8 cellular contexts compared by ENCODE assay signal in genomic region chr19:32691952-32692726, GRCh38. TPM values are rescaled to one million over a fixed set of nuclear protein-coding genes. Genes with fewer than 3 reads are reported as not detected.
DNase-seq lines count a peak whose midpoint lies in the region; ATAC-seq and TF ChIP-seq lines count a peak whose summit lies in the region.

No MANE protein-coding gene starts in this region.

- H3K4me3 ChIP-seq in BLaER1 treated with 17β-estradiol and CSF1 and Interleukin-3, amounts not matched to agents 10 nM and 100 nM, result peak overlapping the region; percentile 71 to 86 (median 78)
- peak overlapping the region; percentile 44 for H3K4me3 ChIP-seq in neural progenitor cell
- H3K4me3 ChIP-seq in uterus, result peak overlapping the region; percentile 41 to 76

- H2AFZ ChIP-seq in neural progenitor cell (replicated peaks), result peak overlapping the region; percentile 77

- H3K27ac ChIP-seq in BLaER1 treated with 17β-estradiol and CSF1 and Interleukin-3, amounts not matched to agents 10 nM and 100 nM, result peak overlapping the region; percentile 84 to 97 (median 95)
- H3K27ac ChIP-seq in neural progenitor cell (no peak overlapping the region), uterus (peak overlapping the region; percentile 62 to 64)

- peaks cover 16% of the 10 kb centered on the region for H3K4me1 Mint-ChIP-seq in neural progenitor cell

- DNase-seq in OCI-M1 (lab: John Stamatoyannopoulos, UW) (peak; percentile 65), globus pallidus (ENCODE audit: low spot score) (peak; percentile 55), neural progenitor cell (ENCODE audit: low spot score) (peak; percentile 73), uterus (peak in 1 of 2 donors; percentile 35)
- peak; percentile 63 for DNase-seq in activated naive CD4-positive, alpha-beta T cell treated with anti-CD3 and anti-CD28 coated beads, Interleukin-2, amount 50 U/mL, for 16 hours

- peaks cover 10% of the 10 kb centered on the region for H3K9me3 Mint-ChIP-seq in neural progenitor cell

- H3K27me3 ChIP-seq in BLaER1 treated with 17β-estradiol and CSF1 and Interleukin-3, amounts not matched to agents 10 nM and 100 nM, result no peaks in the 10 kb centered on the region
- H3K27me3 ChIP-seq in neural progenitor cell (peaks cover 26% of the 10 kb centered on the region), uterus (no peaks in the 10 kb centered on the region)

- ATAC-seq in GM19023 (IDR thresholded peaks at IDR 0.05; ENCODE audit: unreplicated experiment) (peak; percentile 68), HG03097 (IDR thresholded peaks at IDR 0.05; ENCODE audit: low FRiP score, unreplicated experiment) (peak; percentile 43)

- H3K4me1 ChIP-seq in BLaER1 treated with 17β-estradiol and CSF1 and Interleukin-3, amounts not matched to agents 10 nM and 100 nM, result peaks cover 43 to 81% (median 49%) of the 10 kb centered on the region in 10 experiments
- H3K4me1 ChIP-seq in neural progenitor cell (peaks cover 6% of the 10 kb centered on the region), uterus (peaks cover 0 to 4% of the 10 kb centered on the region in 2 donors)

- no peak for TF ChIP-seq POLR2A in uterus (IDR thresholded peaks at IDR 0.05)

- peaks cover 0 to 35% (median 18%) of the 10 kb centered on the region in 11 experiments; a peak in 13 of 22 replicates for H4K20me1 ChIP-seq in BLaER1 treated with 17β-estradiol and CSF1 and Interleukin-3, amounts not matched to agents 10 nM and 100 nM
- H4K20me1 ChIP-seq in neural progenitor cell (ENCODE audit: low read depth), result no peaks in the 10 kb centered on the region

- no peaks in the 10 kb centered on the region for H3F3A ChIP-seq in neural progenitor cell (ENCODE audit: low read depth)

- peak overlapping the region; percentile 88 to 98 (median 93) for H3K4me2 ChIP-seq in BLaER1 treated with 17β-estradiol and CSF1 and Interleukin-3, amounts not matched to agents 10 nM and 100 nM
- peak overlapping the region; percentile 72 for H3K4me2 ChIP-seq in neural progenitor cell

- H3K36me3 ChIP-seq in BLaER1 treated with 17β-estradiol and CSF1 and Interleukin-3, amounts not matched to agents 10 nM and 100 nM, result peaks cover 0 to 42% (median 39%) of the 10 kb centered on the region in 11 experiments; a peak in 20 of 22 replicates
- H3K36me3 ChIP-seq in neural progenitor cell (no peaks in the 10 kb centered on the region), uterus (no peaks in the 10 kb centered on the region)

- TF ChIP-seq CTCF in neural progenitor cell (IDR thresholded peaks at IDR 0.05), result no peak
- TF ChIP-seq CTCF in uterus (IDR thresholded peaks at IDR 0.05), result no peak

- intact Hi-C loops in uterus (cut with DNase I; ENCODE audit: low total_unique reads), result no loop called here

- no peak overlapping the region for H3K27ac Mint-ChIP-seq in neural progenitor cell

- H3K4me3 Mint-ChIP-seq in neural progenitor cell, result peak overlapping the region; percentile 82

- peak overlapping the region; percentile 89 to 96 (median 94) for H3K9ac ChIP-seq in BLaER1 treated with 17β-estradiol and CSF1 and Interleukin-3, amounts not matched to agents 10 nM and 100 nM
- H3K9ac ChIP-seq in neural progenitor cell, result no peak overlapping the region

- peaks cover 6% of the 10 kb centered on the region for H3K36me3 Mint-ChIP-seq in neural progenitor cell

- peaks cover 22% of the 10 kb centered on the region for H3K27me3 Mint-ChIP-seq in neural progenitor cell (ENCODE audit: insufficient read depth, low read depth)

- peaks cover 11% of the 10 kb centered on the region for H3K79me2 ChIP-seq in neural progenitor cell (ENCODE audit: low read depth)

- peaks cover 0 to 42% (median 39%) of the 10 kb centered on the region in 11 experiments; a peak in 20 of 22 replicates for H3K9me3 ChIP-seq in BLaER1 treated with 17β-estradiol and CSF1 and Interleukin-3, amounts not matched to agents 10 nM and 100 nM (replicated peaks in 1 of 11)
- H3K9me3 ChIP-seq in neural progenitor cell (ENCODE audit: low read depth) (no peaks in the 10 kb centered on the region), uterus (no peaks in the 10 kb centered on the region)

RNA-seq across cellular contexts. Expression of gene NUDT19, which starts 0.5 kb away (rescaled TPM):
- 4.1 and 4.4 TPM in 2 replicates for total RNA-seq in neural progenitor cell (ENCODE audit: low replicate concordance)
- total RNA-seq in uterus, result 1 to 10 TPM in 3 of 4 donors, not detected in 1; 1.3 to 8.4 (median 5.9) TPM

RNA-seq across cellular contexts. Expression of gene RGS9BP, which starts 16.5 kb away (rescaled TPM):
- total RNA-seq in neural progenitor cell (ENCODE audit: low replicate concordance), result 0.28 TPM in 1 of 2 replicates, not detected in the other
- total RNA-seq in uterus, result under 1 TPM in 2 of 4 donors, not detected in 2; 0.29 to 0.62 TPM

RNA-seq across cellular contexts. Expression of gene ANKRD27, which starts 17.2 kb away (rescaled TPM):
- total RNA-seq in neural progenitor cell (ENCODE audit: low replicate concordance), result 24.9 and 30.5 TPM in 2 replicates
- total RNA-seq in uterus, result 10 to 100 TPM in 3 of 4 donors, 1 to 10 TPM in 1; 1.8 to 36.2 (median 22.7) TPM

RNA-seq across cellular contexts. Expression of gene TDRD12, which starts 27.4 kb away (rescaled TPM):
- total RNA-seq in neural progenitor cell (ENCODE audit: low replicate concordance) (0.07 and 0.56 TPM in 2 replicates), uterus (1 to 10 TPM in 2 of 4 donors, not detected in 2; 2.0 to 5.7 TPM)
